In genomic region chr1:26814377-26814776, GRCh38 we compare ENCODE assay signal across 30 cellular contexts. TPM values are rescaled to one million over a fixed set of nuclear protein-coding genes. Genes with fewer than 3 reads are reported as not detected.
"Had no signal": no experiment of that assay in that cellular context is flagged by ENCODE, and none has a peak within 500 bp of the region (broad histone marks: within the 10 kb centered on the region; RNA-seq: fewer than 3 reads in every experiment).

No MANE protein-coding gene starts in this region.

- H3K27ac ChIP-seq: esophagus squamous epithelium, heart right ventricle, lower lobe of right lung, parathyroid adenoma, sigmoid colon, stomach, thyroid gland, vagina had no signal

- H3K79me2 ChIP-seq: parathyroid adenoma had no signal

- FAIRE-seq: colon, endothelial cell of umbilical vein had no signal

- H3K27me3 ChIP-seq: esophagus squamous epithelium, heart right ventricle, sigmoid colon, stomach, thyroid gland, vagina had no signal

- H3K36me3 Mint-ChIP-seq: natural killer cell; stimulated activated effector memory CD8-positive, alpha-beta T cell treated with anti-CD3 and anti-CD28 coated beads, Interleukin-12 subunit alpha, Interleukin-12 subunit beta, amount 100 ng/mL, for 72 hours had no signal

- DNase-seq: effector CD8-positive, alpha-beta T cell; erythroblast; esophagus squamous epithelium; foreskin melanocyte; glutamatergic neuron; heart right ventricle; hippocampal formation; islet precursor cell; kidney glomerular epithelial cell; left colon; left ventricle myocardium superior; lower lobe of right lung; natural killer cell; sigmoid colon; stimulated activated CD4-positive, alpha-beta T cell treated with anti-CD3 and anti-CD28 coated beads, Interleukin-2, amount 100 ng/mL, for 24 hours; stimulated activated CD4-positive, alpha-beta T cell treated with anti-CD3 and anti-CD28 coated beads, Interleukin-4, amount 100 ng/mL, for 24 hours; stimulated activated naive CD4-positive, alpha-beta T cell treated with Interleukin-2 at 50 U/mL for 16 hours; stomach; thyroid gland; trophoblast cell had no signal

- H2AFZ ChIP-seq: parathyroid adenoma had no signal

- H3K9ac ChIP-seq: parathyroid adenoma had no signal

- H3K4me1 ChIP-seq: lower lobe of right lung, parathyroid adenoma, thyroid gland, vagina had no signal

- H3K9me3 Mint-ChIP-seq: natural killer cell; neural crest cell; stimulated activated effector memory CD8-positive, alpha-beta T cell treated with anti-CD3 and anti-CD28 coated beads, Interleukin-12 subunit alpha, Interleukin-12 subunit beta, amount 100 ng/mL, for 72 hours had no signal

- H3K27me3 Mint-ChIP-seq: progenitor cell of endocrine pancreas had no signal

- H3K4me1 Mint-ChIP-seq: neural crest cell had no signal

- H3K4me3 Mint-ChIP-seq: natural killer cell; neural crest cell; stimulated activated effector memory CD8-positive, alpha-beta T cell treated with anti-CD3 and anti-CD28 coated beads, Interleukin-12 subunit alpha, Interleukin-12 subunit beta, amount 100 ng/mL, for 72 hours had no signal

- ATAC-seq: heart right ventricle; left colon; left ventricle myocardium superior; lower lobe of right lung; natural killer cell; stimulated activated effector memory CD8-positive, alpha-beta T cell treated with anti-CD3 and anti-CD28 coated beads, Interleukin-12 subunit alpha, Interleukin-12 subunit beta, amount 100 ng/mL, for 72 hours had no signal

- H3K27ac Mint-ChIP-seq: natural killer cell; progenitor cell of endocrine pancreas; stimulated activated effector memory CD8-positive, alpha-beta T cell treated with anti-CD3 and anti-CD28 coated beads, Interleukin-12 subunit alpha, Interleukin-12 subunit beta, amount 100 ng/mL, for 72 hours had no signal

- H3K36me3 ChIP-seq: esophagus squamous epithelium, heart right ventricle, lower lobe of right lung, sigmoid colon, stomach, thyroid gland, vagina had no signal

- H3K9me3 ChIP-seq: esophagus squamous epithelium, lower lobe of right lung, sigmoid colon, stomach, thyroid gland, vagina had no signal

- H3K4me3 ChIP-seq: esophagus squamous epithelium, heart right ventricle, lower lobe of right lung, sigmoid colon, stomach, thyroid gland, vagina had no signal

RNA-seq across cellular contexts. Expression of gene SFN, which starts 48.6 kb away (rescaled TPM):
- total RNA-seq: left ventricle myocardium superior, skeletal muscle tissue, subcutaneous adipose tissue, temporal lobe had no signal
